ENCODE assay signal across 18 cellular contexts in genomic region chr2:36949845-36950244, GRCh38. TPM values are rescaled to one million over a fixed set of nuclear protein-coding genes. Genes with fewer than 3 reads are reported as not detected.
A peak's percentile ranks its signal among the peaks of the same experiment; 100 is the strongest.
DNase-seq lines count a peak whose midpoint lies in the region; ATAC-seq and TF ChIP-seq lines count a peak whose summit lies in the region.
"Had no signal": no experiment of that assay in that cellular context is flagged by ENCODE, and none has a peak within 500 bp of the region (broad histone marks: within the 10 kb centered on the region; RNA-seq: fewer than 3 reads in every experiment).

No MANE protein-coding gene starts in this region.

- H3K4me1 Mint-ChIP-seq in H9 = peaks cover 32% of the 10 kb centered on the region in 2 experiments
- H3K4me1 Mint-ChIP-seq in central memory CD8-positive, alpha-beta T cell = peaks cover 41% of the 10 kb centered on the region
- peaks cover 10 to 29% of the 10 kb centered on the region in 2 donors for H3K4me1 Mint-ChIP-seq in stimulated activated naive B cell treated with anti-CD40 and anti-IgM and Interleukin-4, amounts not matched to agents 10 μg/mL and 1 μg/mL and 100 μg/mL, for 72 hours
- peaks cover 46% of the 10 kb centered on the region for H3K4me1 Mint-ChIP-seq in CD4-positive, alpha-beta T cell (ENCODE audit: low read depth)

- H2BK12ac ChIP-seq in H9 (ENCODE audit: insufficient read length, low read depth, low read length) = no peak overlapping the region

- H3K23me2 ChIP-seq in H9 (ENCODE audit: insufficient read length, low read depth, low read length, poor library complexity, severe bottlenecking) = no peaks in the 10 kb centered on the region

- no peak overlapping the region for H3K56ac ChIP-seq in H9 (ENCODE audit: insufficient read length, low read depth, low read length)

- no peak for DNase-seq in activated naive CD4-positive, alpha-beta T cell treated with anti-CD3 and anti-CD28 coated beads, Interleukin-2, amount 50 U/mL, for 72 hours (ENCODE audit: low spot score in 2 of 2)
- no peak for DNase-seq in activated naive CD4-positive, alpha-beta T cell treated with anti-CD3 and anti-CD28 coated beads, Interleukin-2, amount 50 U/mL, for 16 hours
- DNase-seq in H9 (no peak), SW480 (ENCODE audit: low spot score) (no peak)
- no peak for DNase-seq in central memory CD8-positive, alpha-beta T cell (ENCODE audit: low spot score in 2 of 2)
- no peak for DNase-seq in stimulated activated naive B cell treated with anti-CD40 and anti-IgM and Interleukin-4, amounts not matched to agents 10 μg/mL and 1 μg/mL and 100 μg/mL, for 72 hours
- no peak for DNase-seq in CD4-positive, alpha-beta T cell
- DNase-seq: AML-193, DMS53, H7, NCI-H1048, NCI-H1436 treated with DMSO at 0.1 percent for 48 hours, NCI-H2081, NCI-H510A treated with DMSO at 0.1 percent for 48 hours, NCI-H82, PC-3 had no signal

- no peak overlapping the region for H3K4me3 Mint-ChIP-seq in H9
- no peak overlapping the region for H3K4me3 Mint-ChIP-seq in central memory CD8-positive, alpha-beta T cell
- H3K4me3 Mint-ChIP-seq in stimulated activated naive B cell treated with anti-CD40 and anti-IgM and Interleukin-4, amounts not matched to agents 10 μg/mL and 1 μg/mL and 100 μg/mL, for 72 hours = no peak overlapping the region
- H3K4me3 Mint-ChIP-seq in CD4-positive, alpha-beta T cell = no peak overlapping the region
- H3K4me3 Mint-ChIP-seq: CD14-positive monocyte had no signal

- no peak overlapping the region for H3K27ac Mint-ChIP-seq in activated naive CD4-positive, alpha-beta T cell treated with anti-CD3 and anti-CD28 coated beads, Interleukin-2, amount 50 U/mL, for 72 hours
- peak overlapping the region in 2 of 3 experiments; percentile 2 to 42; a peak in 3 of 7 replicates for H3K27ac Mint-ChIP-seq in H9
- H3K27ac Mint-ChIP-seq in central memory CD8-positive, alpha-beta T cell (ENCODE audit: low read depth) = peak overlapping the region; percentile 14
- H3K27ac Mint-ChIP-seq in stimulated activated naive B cell treated with anti-CD40 and anti-IgM and Interleukin-4, amounts not matched to agents 10 μg/mL and 1 μg/mL and 100 μg/mL, for 72 hours = peak overlapping the region; percentile 21
- no peak overlapping the region for H3K27ac Mint-ChIP-seq in CD4-positive, alpha-beta T cell

- H3K4ac ChIP-seq in H9 (ENCODE audit: low read depth, low read length) = no peak overlapping the region

- no peak overlapping the region for H2AK5ac ChIP-seq in H9 (ENCODE audit: insufficient read length, low read length)

- no peak overlapping the region for H2AFZ ChIP-seq in H9 (ENCODE audit: low read length)

- peak; percentile 33 to 55 for ATAC-seq in activated naive CD4-positive, alpha-beta T cell treated with anti-CD3 and anti-CD28 coated beads, Interleukin-2, amount 50 U/mL, for 72 hours
- no peak for ATAC-seq in central memory CD8-positive, alpha-beta T cell (replicated peaks; ENCODE audit: extremely low read depth, poor library complexity, severe bottlenecking)
- no peak for ATAC-seq in stimulated activated naive B cell treated with anti-CD40 and anti-IgM and Interleukin-4, amounts not matched to agents 10 μg/mL and 1 μg/mL and 100 μg/mL, for 72 hours (replicated peaks)
- ATAC-seq in CD4-positive, alpha-beta T cell (ENCODE audit: poor library complexity) = no peak
- ATAC-seq: PC-3 had no signal

- H2BK120ac ChIP-seq in H9 (ENCODE audit: low read depth, low read length, poor library complexity, severe bottlenecking) = no peak overlapping the region

- H4K5ac ChIP-seq in H9 (ENCODE audit: insufficient read length, low read depth, low read length) = no peak overlapping the region

- no peak for TF ChIP-seq CTCF in H9 (conservative IDR thresholded peaks at IDR 0.05)
- TF ChIP-seq CTCF in CD4-positive, alpha-beta T cell (IDR thresholded peaks at IDR 0.05) = no peak

- no peaks in the 10 kb centered on the region for H3K79me1 ChIP-seq in H9 (ENCODE audit: insufficient read depth, low read depth, low read length, poor library complexity, severe bottlenecking)

- H3K4me1 ChIP-seq in H9 (ENCODE audit: insufficient read depth, low read length) = peaks cover 6% of the 10 kb centered on the region

- H2BK15ac ChIP-seq in H9 (ENCODE audit: low read depth, low read length) = no peak overlapping the region

- H3K27ac ChIP-seq in H9 (ENCODE audit: insufficient read length, low read depth, low read length) = no peak overlapping the region
- no peak overlapping the region for H3K27ac ChIP-seq in CD4-positive, alpha-beta T cell (ENCODE audit: low read depth, low read length)
- H3K27ac ChIP-seq: KMS-11 had no signal

- H3K4me2 ChIP-seq in H9 (ENCODE audit: insufficient read depth, insufficient read length, low read length) = no peak overlapping the region
- H3K4me2 ChIP-seq: KMS-11 had no signal

- H3K23ac ChIP-seq in H9 (ENCODE audit: insufficient read length, low read depth, low read length) = no peak overlapping the region

- H3K27me3 Mint-ChIP-seq in H9 (ENCODE audit: low read depth) = no peaks in the 10 kb centered on the region
- H3K27me3 Mint-ChIP-seq in central memory CD8-positive, alpha-beta T cell = no peaks in the 10 kb centered on the region
- no peaks in the 10 kb centered on the region for H3K27me3 Mint-ChIP-seq in stimulated activated naive B cell treated with anti-CD40 and anti-IgM and Interleukin-4, amounts not matched to agents 10 μg/mL and 1 μg/mL and 100 μg/mL, for 72 hours
- no peaks in the 10 kb centered on the region for H3K27me3 Mint-ChIP-seq in CD4-positive, alpha-beta T cell

- H4K91ac ChIP-seq in H9 (ENCODE audit: insufficient read length, low read depth, low read length) = no peak overlapping the region

- POLR2A ChIA-PET in CD4-positive, alpha-beta T cell (lab: Charles Lee) = no interaction called here

- H3K9me3 ChIP-seq in H9 (ENCODE audit: control insufficient read depth, low read depth, low read length) = no peaks in the 10 kb centered on the region
- no peaks in the 10 kb centered on the region for H3K9me3 ChIP-seq in CD4-positive, alpha-beta T cell (ENCODE audit: control insufficient read depth, low read length)

- CTCF ChIA-PET in CD4-positive, alpha-beta T cell (lab: Charles Lee) = interaction anchor here (0.7 kb wide), 1 partner anchor 227 kb away, joined by 4 read pairs; no protein-coding TSS in a partner anchor

- H3K18ac ChIP-seq in H9 (ENCODE audit: insufficient read length, low read depth, low read length) = no peak overlapping the region

- H2BK5ac ChIP-seq in H9 (ENCODE audit: insufficient read length, low read length) = no peak overlapping the region

- H3K27me3 ChIP-seq in H9 (ENCODE audit: insufficient read depth, low read length) = no peaks in the 10 kb centered on the region
- H3K27me3 ChIP-seq in CD4-positive, alpha-beta T cell (ENCODE audit: control insufficient read depth, insufficient read depth, low read length) = no peaks in the 10 kb centered on the region

- H4K20me1 ChIP-seq in H9 (ENCODE audit: control insufficient read depth, insufficient read depth, insufficient read length) = no peaks in the 10 kb centered on the region

- H3K36me3 Mint-ChIP-seq in activated naive CD4-positive, alpha-beta T cell treated with anti-CD3 and anti-CD28 coated beads, Interleukin-2, amount 50 U/mL, for 72 hours = peaks cover 0 to 4% of the 10 kb centered on the region in 2 donors
- H3K36me3 Mint-ChIP-seq in H9 (ENCODE audit: insufficient read depth in 1 of 3, low read depth in 3 of 3) = 0 out of 7 replicates have a peak, but pooled peaks cover 0 to 5% (median 0%) of the 10 kb centered on the region in 3 experiments
- H3K36me3 Mint-ChIP-seq in central memory CD8-positive, alpha-beta T cell (ENCODE audit: insufficient read depth) = peaks cover 6% of the 10 kb centered on the region
- H3K36me3 Mint-ChIP-seq in stimulated activated naive B cell treated with anti-CD40 and anti-IgM and Interleukin-4, amounts not matched to agents 10 μg/mL and 1 μg/mL and 100 μg/mL, for 72 hours = peaks cover 0 to 17% of the 10 kb centered on the region in 2 donors
- H3K36me3 Mint-ChIP-seq in CD4-positive, alpha-beta T cell (ENCODE audit: low read depth) = peaks cover 13% of the 10 kb centered on the region

- no peak overlapping the region for H2BK20ac ChIP-seq in H9 (ENCODE audit: low read depth, low read length, poor library complexity, severe bottlenecking)

- intact Hi-C loops in CD4-positive, alpha-beta T cell (cut with DNase I, micrococcal nuclease) = no loop called here

- no peak overlapping the region for H3K14ac ChIP-seq in H9 (ENCODE audit: insufficient read depth, low read length)

- H4K8ac ChIP-seq in H9 (replicated peaks; ENCODE audit: insufficient read length, low read depth, low read length) = no peak overlapping the region

- no peak overlapping the region for H3T11ph ChIP-seq in H9 (ENCODE audit: low read length)

- H3K9ac ChIP-seq in H9 (ENCODE audit: extremely low read depth, insufficient read length, low read length) = no peak overlapping the region
- H3K9ac ChIP-seq: KMS-11 had no signal

- WGBS in H9 (ENCODE audit: extremely low coverage, insufficient read length, low lambda C conversion rate) = no CpG with 5 or more reads among the region's 1 CpG

- H3K9me3 Mint-ChIP-seq in activated naive CD4-positive, alpha-beta T cell treated with anti-CD3 and anti-CD28 coated beads, Interleukin-2, amount 50 U/mL, for 72 hours = no peaks in the 10 kb centered on the region
- H3K9me3 Mint-ChIP-seq in H9 = no peaks in the 10 kb centered on the region
- H3K9me3 Mint-ChIP-seq in central memory CD8-positive, alpha-beta T cell = no peaks in the 10 kb centered on the region
- no peaks in the 10 kb centered on the region for H3K9me3 Mint-ChIP-seq in stimulated activated naive B cell treated with anti-CD40 and anti-IgM and Interleukin-4, amounts not matched to agents 10 μg/mL and 1 μg/mL and 100 μg/mL, for 72 hours
- H3K9me3 Mint-ChIP-seq in CD4-positive, alpha-beta T cell = no peaks in the 10 kb centered on the region

- H3K79me2 ChIP-seq in H9 (ENCODE audit: insufficient read depth, low read length) = no peaks in the 10 kb centered on the region; the same call in 1 of the 2 replicates

RNA-seq across cellular contexts. Expression of gene STRN, which starts 16.5 kb away (rescaled TPM):
- total RNA-seq in activated naive CD4-positive, alpha-beta T cell treated with anti-CD3 and anti-CD28 coated beads, Interleukin-2, amount 50 U/mL, for 72 hours = 10 to 100 TPM; 29.8 to 37.2 TPM
- 31.4 and 31.7 TPM in 2 replicates for total RNA-seq in H9 (2021)
- 10 to 100 TPM; 20.4 to 20.8 TPM for total RNA-seq in CD4-positive, alpha-beta T cell

Comparison
In these comparisons a context has a peak if more than half of its experiments do, and no peak if none do; other contexts are left out.
1. ATAC-seq: peak in activated naive CD4-positive, alpha-beta T cell treated with anti-CD3 and anti-CD28 coated beads, Interleukin-2, amount 50 U/mL, for 72 hours (2 of 2); none in central memory CD8-positive, alpha-beta T cell (single experiment), stimulated activated naive B cell treated with anti-CD40 and anti-IgM and Interleukin-4, amounts not matched to agents 10 μg/mL and 1 μg/mL and 100 μg/mL, for 72 hours (0 of 2) and CD4-positive, alpha-beta T cell (single experiment).
2. H3K27ac Mint-ChIP-seq: peak in H9 (2 of 3), central memory CD8-positive, alpha-beta T cell (single experiment) and stimulated activated naive B cell treated with anti-CD40 and anti-IgM and Interleukin-4, amounts not matched to agents 10 μg/mL and 1 μg/mL and 100 μg/mL, for 72 hours (single experiment); none in activated naive CD4-positive, alpha-beta T cell treated with anti-CD3 and anti-CD28 coated beads, Interleukin-2, amount 50 U/mL, for 72 hours (0 of 2) and CD4-positive, alpha-beta T cell (single experiment).